25 cellular contexts compared by ENCODE assay signal in the genomic region with DNA sequence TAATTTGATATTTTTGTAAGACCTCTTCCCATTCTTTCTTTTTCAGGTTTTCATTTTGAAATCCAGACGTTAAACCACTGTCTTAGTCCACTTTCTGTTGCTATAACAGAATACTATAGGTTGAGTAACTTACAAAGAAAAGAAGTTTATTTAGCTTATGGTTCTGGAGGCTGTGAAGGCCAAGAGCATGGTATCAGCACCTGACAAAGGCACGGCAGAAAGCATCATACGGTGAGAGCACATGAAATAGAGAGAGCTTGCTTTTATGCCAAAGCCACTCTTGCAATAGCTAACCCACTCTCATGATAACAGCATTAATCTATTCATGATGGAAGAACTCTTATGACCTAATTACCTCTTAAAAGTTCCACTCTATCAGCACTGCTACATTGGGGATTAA.
"Had no signal": no experiment of that assay in that cellular context is flagged by ENCODE, and none has a peak within 500 bp of the region (broad histone marks: within the 10 kb centered on the region; RNA-seq: fewer than 3 reads in every experiment).

No MANE protein-coding gene starts in this region.

- H3K36me3 ChIP-seq: colonic mucosa, esophagus muscularis mucosa, esophagus squamous epithelium, gastrocnemius medialis, gastroesophageal sphincter, heart left ventricle, heart right ventricle had no signal

- H3K4me3 ChIP-seq: colonic mucosa, coronary artery, dorsolateral prefrontal cortex, esophagus muscularis mucosa, esophagus squamous epithelium, gastrocnemius medialis, gastroesophageal sphincter, heart left ventricle, heart right ventricle had no signal

- H3K27ac Mint-ChIP-seq: dendritic cell treated with granulocyte-macrophage colony-stimulating factor and Interleukin-4, amounts not matched to agents 40 ng/mL and 50 ng/mL, for 4 days; effector memory CD8-positive, alpha-beta T cell; endodermal cell had no signal

- ATAC-seq: effector memory CD8-positive, alpha-beta T cell; esophagus mucosa; gastrocnemius medialis; gastroesophageal sphincter; heart left ventricle; heart right ventricle had no signal

- DNase-seq: colonic mucosa; cortex of kidney; dermis blood vessel endothelial cell; dorsolateral prefrontal cortex; effector CD4-positive, alpha-beta T cell; effector CD8-positive, alpha-beta T cell; effector memory CD4-positive, alpha-beta T cell; effector memory CD8-positive, alpha-beta T cell; endodermal cell; erythroblast; esophagus squamous epithelium; foreskin melanocyte; gastrocnemius medialis; glutamatergic neuron; head of caudate nucleus; heart left ventricle; heart right ventricle had no signal

- H3K27me3 Mint-ChIP-seq: dendritic cell treated with granulocyte-macrophage colony-stimulating factor and Interleukin-4, amounts not matched to agents 40 ng/mL and 50 ng/mL, for 4 days; effector memory CD8-positive, alpha-beta T cell had no signal

- H3K9me3 Mint-ChIP-seq: endodermal cell had no signal

- H3K27me3 ChIP-seq: colonic mucosa, dorsolateral prefrontal cortex, esophagus muscularis mucosa, esophagus squamous epithelium, foreskin keratinocyte, gastrocnemius medialis, gastroesophageal sphincter, heart left ventricle, heart right ventricle had no signal

- H3K4me3 Mint-ChIP-seq: dendritic cell treated with granulocyte-macrophage colony-stimulating factor and Interleukin-4, amounts not matched to agents 40 ng/mL and 50 ng/mL, for 4 days; effector memory CD8-positive, alpha-beta T cell; endodermal cell had no signal

- H3K27ac ChIP-seq: colonic mucosa, coronary artery, dorsolateral prefrontal cortex, epithelial cell of prostate, esophagus muscularis mucosa, esophagus squamous epithelium, foreskin keratinocyte, gastrocnemius medialis, gastroesophageal sphincter, heart left ventricle, heart right ventricle had no signal

- H3K4me1 ChIP-seq: colonic mucosa, esophagus muscularis mucosa, esophagus squamous epithelium, foreskin keratinocyte, gastrocnemius medialis, gastroesophageal sphincter, heart left ventricle, heart right ventricle had no signal

- FAIRE-seq: endothelial cell of umbilical vein had no signal

- H3K9me3 ChIP-seq: colonic mucosa, esophagus squamous epithelium, gastrocnemius medialis had no signal
